In genomic region chr22:27662359-27663030, GRCh38 we compare ENCODE assay signal across 13 cellular contexts.
DNase-seq lines count a peak whose midpoint lies in the region; ATAC-seq, FAIRE-seq and TF ChIP-seq lines count a peak whose summit lies in the region.
"Had no signal": no experiment of that assay in that cellular context is flagged by ENCODE, and none has a peak within 500 bp of the region (broad histone marks: within the 10 kb centered on the region; RNA-seq: fewer than 3 reads in every experiment).

No MANE protein-coding gene starts in this region.

- H3K4me3 ChIP-seq in GM23338 (no peak overlapping the region), coronary artery (no peak overlapping the region), hepatocyte (no peak overlapping the region), psoas muscle (no peak overlapping the region)

- peaks cover 13% of the 10 kb centered on the region for H3K9me3 Mint-ChIP-seq in GM23338

- no peak overlapping the region for H2AFZ ChIP-seq in GM23338
- no peak overlapping the region for H2AFZ ChIP-seq in hepatocyte

- intact Hi-C loops in psoas muscle (cut with DNase I), result no loop called here

- H3K27me3 ChIP-seq in GM23338 (ENCODE audit: insufficient read depth) (no peaks in the 10 kb centered on the region), hepatocyte (no peaks in the 10 kb centered on the region), psoas muscle (ENCODE audit: insufficient read depth in 3 of 3, low read length in 2 of 3) (no peaks in the 10 kb centered on the region)

- ATAC-seq in GM23338 (peak; percentile 33; the same call in 2 of the 3 replicates), psoas muscle (peak; percentile 70 to 95 (median 83)), HG03460 (IDR thresholded peaks at IDR 0.05; ENCODE audit: unreplicated experiment) (no peak), GM21367 (IDR thresholded peaks at IDR 0.05; ENCODE audit: unreplicated experiment) (no peak)

- no peak overlapping the region for H3K4me3 Mint-ChIP-seq in GM23338
- H3K4me3 Mint-ChIP-seq: type B pancreatic cell had no signal

- H3K4me1 ChIP-seq in GM23338 (ENCODE audit: insufficient read depth) (peaks cover 6% of the 10 kb centered on the region; the same call in 1 of the 2 replicates), hepatocyte (ENCODE audit: insufficient read depth) (peaks cover 7% of the 10 kb centered on the region), psoas muscle (peaks cover 13% of the 10 kb centered on the region)

- H3F3A ChIP-seq in GM23338 (replicated peaks; ENCODE audit: low read depth), result no peaks in the 10 kb centered on the region

- H3K79me2 ChIP-seq in GM23338 (replicated peaks; ENCODE audit: insufficient read depth), result no peaks in the 10 kb centered on the region
- H3K79me2 ChIP-seq in hepatocyte, result no peaks in the 10 kb centered on the region

- no peak for DNase-seq in GM23338 (ENCODE audit: low spot score)
- no peak for DNase-seq in coronary artery (ENCODE audit: low spot score)
- DNase-seq in hepatocyte (ENCODE audit: low spot score), result peak; percentile 76
- DNase-seq in psoas muscle, result peak; percentile 42 to 87
- no peak for DNase-seq in frontal cortex (ENCODE audit: low spot score in 2 of 2)
- no peak for DNase-seq in activated naive CD4-positive, alpha-beta T cell treated with anti-CD3 and anti-CD28 coated beads, Interleukin-2, amount 50 U/mL, for 16 hours
- DNase-seq: activated T-cell treated with anti-CD3 and anti-CD28 coated beads, Interleukin-2, amount 50 U/mL, for 1 hour; MV-4-11; SHP77 treated with DMSO at 0.1 percent for 48 hours had no signal

- no peak for FAIRE-seq in frontal cortex (lab: Jason Lieb, UNC)
- FAIRE-seq: G401.6 had no signal

- H3K9me3 ChIP-seq in hepatocyte (ENCODE audit: low read depth) (no peaks in the 10 kb centered on the region), psoas muscle (peaks cover 5% of the 10 kb centered on the region)

- H3K4me2 ChIP-seq in GM23338 (no peak overlapping the region), hepatocyte (no peak overlapping the region)

- peaks cover 17% of the 10 kb centered on the region for H3K4me1 Mint-ChIP-seq in GM23338

- H3K27me3 Mint-ChIP-seq in GM23338 (ENCODE audit: insufficient read depth, low read depth, poor library complexity), result peaks cover 9% of the 10 kb centered on the region
- H3K27me3 Mint-ChIP-seq: type B pancreatic cell had no signal

- no peaks in the 10 kb centered on the region for H3K36me3 ChIP-seq in GM23338 (ENCODE audit: insufficient read depth)
- no peaks in the 10 kb centered on the region for H3K36me3 ChIP-seq in hepatocyte (replicated peaks; ENCODE audit: insufficient read depth, low read depth)
- H3K36me3 ChIP-seq in psoas muscle (ENCODE audit: insufficient read depth in 1 of 2, low read depth in 1 of 2), result no peaks in the 10 kb centered on the region

- no peak for TF ChIP-seq CTCF in GM23338 (conservative IDR thresholded peaks at IDR 0.05; ENCODE audit: low read depth in 2 of 2)
- TF ChIP-seq CTCF in coronary artery (IDR thresholded peaks at IDR 0.05), result no peak
- no peak for TF ChIP-seq CTCF in hepatocyte (IDR thresholded peaks at IDR 0.05; ENCODE audit: poor library complexity)
- no peak for TF ChIP-seq CTCF in psoas muscle (IDR thresholded peaks at IDR 0.05)

- H3K9me2 ChIP-seq in GM23338 (ENCODE audit: insufficient read depth) (no peaks in the 10 kb centered on the region), hepatocyte (replicated peaks; ENCODE audit: insufficient read depth) (no peaks in the 10 kb centered on the region)

- H3K27ac Mint-ChIP-seq in GM23338, result no peak overlapping the region

- H3K27ac ChIP-seq in GM23338 (ENCODE audit: low read depth) (no peak overlapping the region), coronary artery (peak overlapping the region; percentile 50 to 68), hepatocyte (peak overlapping the region; percentile 69), psoas muscle (peak overlapping the region; percentile 67)

- H4K20me1 ChIP-seq in GM23338 (replicated peaks; ENCODE audit: insufficient read depth), result no peaks in the 10 kb centered on the region
- H4K20me1 ChIP-seq in hepatocyte (ENCODE audit: insufficient read depth, poor library complexity, severe bottlenecking), result no peaks in the 10 kb centered on the region

- WGBS in hepatocyte (ENCODE audit: low lambda C conversion rate, missing lambda C conversion rate), result 64% methylated on average over 4 of the region's 8 CpGs
- WGBS in psoas muscle, 3 donors, result 18 to 48% (median 30%) methylated on average over 7 to 8 of the region's 8 CpGs

- H3K36me3 Mint-ChIP-seq in GM23338 (ENCODE audit: low read depth), result peaks cover 13% of the 10 kb centered on the region; the same call in 2 of the 3 replicates

TF ChIP-seq in GM23338, 12 proteins besides CTCF, POLR2A, EP300 and RAD21 (continues in another document):
- TF ChIP-seq, protein P1, sequence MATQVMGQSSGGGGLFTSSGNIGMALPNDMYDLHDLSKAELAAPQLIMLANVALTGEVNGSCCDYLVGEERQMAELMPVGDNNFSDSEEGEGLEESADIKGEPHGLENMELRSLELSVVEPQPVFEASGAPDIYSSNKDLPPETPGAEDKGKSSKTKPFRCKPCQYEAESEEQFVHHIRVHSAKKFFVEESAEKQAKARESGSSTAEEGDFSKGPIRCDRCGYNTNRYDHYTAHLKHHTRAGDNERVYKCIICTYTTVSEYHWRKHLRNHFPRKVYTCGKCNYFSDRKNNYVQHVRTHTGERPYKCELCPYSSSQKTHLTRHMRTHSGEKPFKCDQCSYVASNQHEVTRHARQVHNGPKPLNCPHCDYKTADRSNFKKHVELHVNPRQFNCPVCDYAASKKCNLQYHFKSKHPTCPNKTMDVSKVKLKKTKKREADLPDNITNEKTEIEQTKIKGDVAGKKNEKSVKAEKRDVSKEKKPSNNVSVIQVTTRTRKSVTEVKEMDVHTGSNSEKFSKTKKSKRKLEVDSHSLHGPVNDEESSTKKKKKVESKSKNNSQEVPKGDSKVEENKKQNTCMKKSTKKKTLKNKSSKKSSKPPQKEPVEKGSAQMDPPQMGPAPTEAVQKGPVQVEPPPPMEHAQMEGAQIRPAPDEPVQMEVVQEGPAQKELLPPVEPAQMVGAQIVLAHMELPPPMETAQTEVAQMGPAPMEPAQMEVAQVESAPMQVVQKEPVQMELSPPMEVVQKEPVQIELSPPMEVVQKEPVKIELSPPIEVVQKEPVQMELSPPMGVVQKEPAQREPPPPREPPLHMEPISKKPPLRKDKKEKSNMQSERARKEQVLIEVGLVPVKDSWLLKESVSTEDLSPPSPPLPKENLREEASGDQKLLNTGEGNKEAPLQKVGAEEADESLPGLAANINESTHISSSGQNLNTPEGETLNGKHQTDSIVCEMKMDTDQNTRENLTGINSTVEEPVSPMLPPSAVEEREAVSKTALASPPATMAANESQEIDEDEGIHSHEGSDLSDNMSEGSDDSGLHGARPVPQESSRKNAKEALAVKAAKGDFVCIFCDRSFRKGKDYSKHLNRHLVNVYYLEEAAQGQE (IDR thresholded peaks at IDR 0.05; ENCODE audit: unreplicated experiment), result no peak
- TF ChIP-seq ZNF331 (CRISPR knock-in tag; IDR thresholded peaks at IDR 0.05; ENCODE audit: low read depth) (no peak), CREB1 (CRISPR knock-in tag; IDR thresholded peaks at IDR 0.05; ENCODE audit: low read depth) (no peak), POLR2AphosphoS5 (IDR thresholded peaks at IDR 0.05; ENCODE audit: low read depth) (no peak), EZH2 (IDR thresholded peaks at IDR 0.05; ENCODE audit: low read depth, unreplicated experiment) (no peak), STAT1 (IDR thresholded peaks at IDR 0.05; ENCODE audit: unreplicated experiment) (no peak), JUNB (IDR thresholded peaks at IDR 0.05; ENCODE audit: unreplicated experiment) (no peak), ZNF114 (CRISPR knock-in tag; IDR thresholded peaks at IDR 0.05) (no peak)
- TF ChIP-seq, protein P2, sequence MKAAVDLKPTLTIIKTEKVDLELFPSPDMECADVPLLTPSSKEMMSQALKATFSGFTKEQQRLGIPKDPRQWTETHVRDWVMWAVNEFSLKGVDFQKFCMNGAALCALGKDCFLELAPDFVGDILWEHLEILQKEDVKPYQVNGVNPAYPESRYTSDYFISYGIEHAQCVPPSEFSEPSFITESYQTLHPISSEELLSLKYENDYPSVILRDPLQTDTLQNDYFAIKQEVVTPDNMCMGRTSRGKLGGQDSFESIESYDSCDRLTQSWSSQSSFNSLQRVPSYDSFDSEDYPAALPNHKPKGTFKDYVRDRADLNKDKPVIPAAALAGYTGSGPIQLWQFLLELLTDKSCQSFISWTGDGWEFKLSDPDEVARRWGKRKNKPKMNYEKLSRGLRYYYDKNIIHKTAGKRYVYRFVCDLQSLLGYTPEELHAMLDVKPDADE (IDR thresholded peaks at IDR 0.05), result no peak

Comparison
In these comparisons a context has a peak if more than half of its experiments do, and no peak if none do; other contexts are left out.
1. ATAC-seq: peak in GM23338 (single experiment) and psoas muscle (4 of 4); none in HG03460 (single experiment) and GM21367 (single experiment).
2. DNase-seq: peak in hepatocyte (single experiment) and psoas muscle (2 of 2); none in GM23338 (single experiment), coronary artery (single experiment), frontal cortex (0 of 2) and activated naive CD4-positive, alpha-beta T cell treated with anti-CD3 and anti-CD28 coated beads, Interleukin-2, amount 50 U/mL, for 16 hours (single experiment).